ENCODE assay signal across 8 cellular contexts in genomic region chr17:18226284-18226945, GRCh38. TPM values are rescaled to one million over a fixed set of nuclear protein-coding genes. Genes with fewer than 3 reads are reported as not detected.
DNase-seq lines count a peak whose midpoint lies in the region; ATAC-seq, FAIRE-seq and TF ChIP-seq lines count a peak whose summit lies in the region.

No MANE protein-coding gene starts in this region.

- no peak for ATAC-seq in activated naive CD8-positive, alpha-beta T cell treated with anti-CD3 and anti-CD28 coated beads, Interleukin-2, amount 10 ng/mL, durations not matched to agents 7 days and 5 days (ENCODE audit: low read depth)
- no peak for ATAC-seq in GM18498 (IDR thresholded peaks at IDR 0.05; ENCODE audit: unreplicated experiment)
- ATAC-seq in GM18858 (IDR thresholded peaks at IDR 0.05; ENCODE audit: unreplicated experiment) = no peak
- no peak for ATAC-seq in HG03439 (IDR thresholded peaks at IDR 0.05; ENCODE audit: unreplicated experiment)
- ATAC-seq in GM21526 (IDR thresholded peaks at IDR 0.05; ENCODE audit: low FRiP score, unreplicated experiment) = no peak

- DNase-seq in activated naive CD8-positive, alpha-beta T cell treated with anti-CD3 and anti-CD28 coated beads, Interleukin-2, amount 10 ng/mL, durations not matched to agents 7 days and 5 days = peak; percentile 43
- DNase-seq in keratinocyte (ENCODE audit: low read depth, low spot score) = no peak

- H3K27me3 ChIP-seq in HUES48 (ENCODE audit: control insufficient read depth, insufficient read depth, low read length) (no peaks in the 10 kb centered on the region), keratinocyte (ENCODE audit: control insufficient read depth, extremely low read depth, insufficient read depth, low read length) (no peaks in the 10 kb centered on the region), stomach smooth muscle (ENCODE audit: control insufficient read depth in 1 of 2, insufficient read depth in 2 of 2, low read length in 2 of 2) (no peaks in the 10 kb centered on the region)

- H3K4me3 Mint-ChIP-seq in activated naive CD8-positive, alpha-beta T cell treated with anti-CD3 and anti-CD28 coated beads, Interleukin-2, amount 10 ng/mL, durations not matched to agents 7 days and 5 days = peak overlapping the region; percentile 96

- H3K9ac ChIP-seq in HUES48 (ENCODE audit: low read depth, low read length) = peak overlapping the region; percentile 72
- peak overlapping the region; percentile 79 for H3K9ac ChIP-seq in keratinocyte (ENCODE audit: control insufficient read depth, extremely low read depth, insufficient read depth, low read length)
- H3K9ac ChIP-seq in stomach smooth muscle (ENCODE audit: low read length in 2 of 2) = peak overlapping the region; percentile 80 to 89

- H3K9me1 ChIP-seq in keratinocyte (ENCODE audit: control insufficient read depth, extremely low read depth, insufficient read depth, low read length) = peaks cover 2% of the 10 kb centered on the region

- H3K4me2 ChIP-seq in keratinocyte (ENCODE audit: control insufficient read depth, extremely low read depth, insufficient read depth, low read depth, low read length) = peak overlapping the region; percentile 85

- dilution Hi-C loops in keratinocyte (cut with MboI; ENCODE audit: extremely low pct_ligation_motif_present, low sequenced_read_pairs) = no loop called here

- H3K4me3 ChIP-seq in HUES48 (ENCODE audit: low read depth, low read length) = peak overlapping the region; percentile 95
- H3K4me3 ChIP-seq in keratinocyte (ENCODE audit: control insufficient read depth in 2 of 3, extremely low read depth in 1 of 3, insufficient read depth in 2 of 3, low read depth in 1 of 3, low read length in 3 of 3) = peak overlapping the region; percentile 55 to 92 (median 82)
- peak overlapping the region; percentile 84 for H3K4me3 ChIP-seq in stomach smooth muscle (ENCODE audit: low read length in 2 of 2)

- peaks cover 37% of the 10 kb centered on the region for H3K79me2 ChIP-seq in keratinocyte (ENCODE audit: control insufficient read depth, insufficient read depth, low read length)

- no peaks in the 10 kb centered on the region for H3K9me3 ChIP-seq in HUES48 (ENCODE audit: control insufficient read depth, insufficient read depth, low read length)
- H3K9me3 ChIP-seq in keratinocyte (ENCODE audit: control insufficient read depth, low read depth, low read length) = no peaks in the 10 kb centered on the region
- H3K9me3 ChIP-seq in stomach smooth muscle (ENCODE audit: control insufficient read depth in 2 of 2, low read length in 2 of 2) = no peaks in the 10 kb centered on the region

- H3K36me3 Mint-ChIP-seq in activated naive CD8-positive, alpha-beta T cell treated with anti-CD3 and anti-CD28 coated beads, Interleukin-2, amount 10 ng/mL, durations not matched to agents 7 days and 5 days = no peaks in the 10 kb centered on the region

- peak overlapping the region; percentile 77 for H2AFZ ChIP-seq in keratinocyte (ENCODE audit: control insufficient read depth, low read length)

- no peaks in the 10 kb centered on the region for H3K27me3 Mint-ChIP-seq in activated naive CD8-positive, alpha-beta T cell treated with anti-CD3 and anti-CD28 coated beads, Interleukin-2, amount 10 ng/mL, durations not matched to agents 7 days and 5 days

- peaks cover 15% of the 10 kb centered on the region for H3K4me1 ChIP-seq in HUES48 (ENCODE audit: control insufficient read depth, insufficient read depth, low read length)
- H3K4me1 ChIP-seq in keratinocyte (ENCODE audit: control insufficient read depth, extremely low read depth, insufficient read depth, low read length) = peaks cover 8% of the 10 kb centered on the region
- peaks cover 23% of the 10 kb centered on the region for H3K4me1 ChIP-seq in stomach smooth muscle (ENCODE audit: control insufficient read depth, insufficient read depth, low read length)

- no peak for TF ChIP-seq CTCF in keratinocyte (optimal IDR thresholded peaks at IDR 0.05 in 1 of 3, IDR thresholded peaks at IDR 0.05 in 1 of 3, conservative IDR thresholded peaks at IDR 0.05 in 1 of 3; ENCODE audit: extremely low read depth in 1 of 3, insufficient read depth in 2 of 3, low read length in 3 of 3)

- no peak overlapping the region for H3K27ac ChIP-seq in HUES48 (ENCODE audit: low read depth, low read length)
- H3K27ac ChIP-seq in keratinocyte (ENCODE audit: control insufficient read depth, insufficient read depth, low read length) = peak overlapping the region; percentile 42
- H3K27ac ChIP-seq in stomach smooth muscle (ENCODE audit: low read length) = no peak overlapping the region

- no peaks in the 10 kb centered on the region for H4K20me1 ChIP-seq in keratinocyte (ENCODE audit: control insufficient read depth, extremely low read depth, insufficient read depth, low read length)

- peak overlapping the region; percentile 96 for H3K27ac Mint-ChIP-seq in activated naive CD8-positive, alpha-beta T cell treated with anti-CD3 and anti-CD28 coated beads, Interleukin-2, amount 10 ng/mL, durations not matched to agents 7 days and 5 days

- peaks cover 17% of the 10 kb centered on the region for H3K4me1 Mint-ChIP-seq in activated naive CD8-positive, alpha-beta T cell treated with anti-CD3 and anti-CD28 coated beads, Interleukin-2, amount 10 ng/mL, durations not matched to agents 7 days and 5 days

- H3K9me3 Mint-ChIP-seq in activated naive CD8-positive, alpha-beta T cell treated with anti-CD3 and anti-CD28 coated beads, Interleukin-2, amount 10 ng/mL, durations not matched to agents 7 days and 5 days = no peaks in the 10 kb centered on the region

- FAIRE-seq in keratinocyte (lab: Jason Lieb, UNC) = no peak

- 0 out of 2 replicates have a peak, but pooled peaks cover 3% of the 10 kb centered on the region for H3K36me3 ChIP-seq in HUES48 (ENCODE audit: control insufficient read depth, insufficient read depth, low read length)
- no peaks in the 10 kb centered on the region for H3K36me3 ChIP-seq in keratinocyte (ENCODE audit: control insufficient read depth in 2 of 2, extremely low read depth in 1 of 2, insufficient read depth in 2 of 2, low read length in 2 of 2)
- H3K36me3 ChIP-seq in stomach smooth muscle (ENCODE audit: control insufficient read depth in 2 of 2, insufficient read depth in 2 of 2, low read length in 2 of 2) = no peaks in the 10 kb centered on the region

- POLR2A ChIA-PET in activated naive CD8-positive, alpha-beta T cell treated with anti-CD3 and anti-CD28 coated beads, Interleukin-2, amount 10 ng/mL, durations not matched to agents 7 days and 5 days (lab: Charles Lee) = interaction anchor here (1.2 kb wide), 2 partner anchors 24 to 33 kb away, joined by 3 to 4 read pairs; no protein-coding TSS in a partner anchor

RNA-seq across cellular contexts. Expression of gene LLGL1, which starts 1.0 kb away (rescaled TPM):
- 10 to 100 TPM; 21.3 to 21.6 TPM for total RNA-seq in activated naive CD8-positive, alpha-beta T cell treated with anti-CD3 and anti-CD28 coated beads, Interleukin-2, amount 10 ng/mL, durations not matched to agents 7 days and 5 days
- polyA plus RNA-seq in keratinocyte = 13.8 to 24.7 TPM (median 22.6 TPM) in 3 replicates
- polyA plus RNA-seq in keratinocyte (2011; ENCODE audit: low read depth) = 4.3 TPM
- polyA plus RNA-seq in keratinocyte (2011; cell fraction: cytosol; rRNA removed) = 13.0 and 26.4 TPM in 2 replicates
- polyA plus RNA-seq in keratinocyte (2011; cell fraction: nucleus; rRNA removed) = 29.1 and 37.8 TPM in 2 replicates
- polyA plus RNA-seq in keratinocyte (2012; ENCODE audit: low replicate concordance) = 9.8 and 22.3 TPM in 2 replicates
- 25.2 to 45.1 TPM (median 34.6 TPM) in 3 replicates for polyA minus RNA-seq in keratinocyte
- 54.5 TPM for polyA minus RNA-seq in keratinocyte (2011; cell fraction: cytosol; rRNA and poly(A)+ RNA removed)
- 32.7 and 34.8 TPM in 2 replicates for polyA minus RNA-seq in keratinocyte (2011; cell fraction: nucleus; rRNA and poly(A)+ RNA removed)

RNA-seq across cellular contexts. Expression of gene FLII, which starts 32.1 kb away (rescaled TPM):
- total RNA-seq in activated naive CD8-positive, alpha-beta T cell treated with anti-CD3 and anti-CD28 coated beads, Interleukin-2, amount 10 ng/mL, durations not matched to agents 7 days and 5 days = 100 to 1,000 TPM; 334 to 354 TPM
- 376 to 509 TPM (median 404 TPM) in 3 replicates for polyA plus RNA-seq in keratinocyte
- polyA plus RNA-seq in keratinocyte (2011; ENCODE audit: low read depth) = 190 TPM
- polyA plus RNA-seq in keratinocyte (2011; cell fraction: cytosol; rRNA removed) = 385 and 410 TPM in 2 replicates
- polyA plus RNA-seq in keratinocyte (2011; cell fraction: nucleus; rRNA removed) = 632 and 753 TPM in 2 replicates
- 196 and 509 TPM in 2 replicates for polyA plus RNA-seq in keratinocyte (2012; ENCODE audit: low replicate concordance)
- polyA minus RNA-seq in keratinocyte = 589 to 1,561 TPM (median 721 TPM) in 3 replicates
- 529 TPM for polyA minus RNA-seq in keratinocyte (2011; cell fraction: cytosol; rRNA and poly(A)+ RNA removed)
- polyA minus RNA-seq in keratinocyte (2011; cell fraction: nucleus; rRNA and poly(A)+ RNA removed) = 248 and 269 TPM in 2 replicates

RNA-seq across cellular contexts. Expression of gene MIEF2, which starts 34.0 kb away (rescaled TPM):
- 10 to 100 TPM; 14.0 to 14.7 TPM for total RNA-seq in activated naive CD8-positive, alpha-beta T cell treated with anti-CD3 and anti-CD28 coated beads, Interleukin-2, amount 10 ng/mL, durations not matched to agents 7 days and 5 days
- polyA plus RNA-seq in keratinocyte = 7.9 to 12.8 TPM (median 9.1 TPM) in 3 replicates
- 5.2 TPM for polyA plus RNA-seq in keratinocyte (2011; ENCODE audit: low read depth)
- 3.8 and 9.5 TPM in 2 replicates for polyA plus RNA-seq in keratinocyte (2011; cell fraction: cytosol; rRNA removed)
- polyA plus RNA-seq in keratinocyte (2011; cell fraction: nucleus; rRNA removed) = 40.0 and 41.1 TPM in 2 replicates
- polyA plus RNA-seq in keratinocyte (2012; ENCODE audit: low replicate concordance) = 11.2 and 12.3 TPM in 2 replicates
- 6.4 to 12.0 TPM (median 8.4 TPM) in 3 replicates for polyA minus RNA-seq in keratinocyte
- 15.5 TPM for polyA minus RNA-seq in keratinocyte (2011; cell fraction: cytosol; rRNA and poly(A)+ RNA removed)
- 29.0 and 30.2 TPM in 2 replicates for polyA minus RNA-seq in keratinocyte (2011; cell fraction: nucleus; rRNA and poly(A)+ RNA removed)

RNA-seq across cellular contexts. Expression of gene ALKBH5, which starts 42.8 kb away (rescaled TPM):
- total RNA-seq in activated naive CD8-positive, alpha-beta T cell treated with anti-CD3 and anti-CD28 coated beads, Interleukin-2, amount 10 ng/mL, durations not matched to agents 7 days and 5 days = 100 to 1,000 TPM; 133 to 134 TPM
- 41.5 to 71.3 TPM (median 50.2 TPM) in 3 replicates for polyA plus RNA-seq in keratinocyte
- 17.1 TPM for polyA plus RNA-seq in keratinocyte (2011; ENCODE audit: low read depth)
- polyA plus RNA-seq in keratinocyte (2011; cell fraction: cytosol; rRNA removed) = 51.0 and 54.6 TPM in 2 replicates
- polyA plus RNA-seq in keratinocyte (2011; cell fraction: nucleus; rRNA removed) = 30.2 and 31.4 TPM in 2 replicates
- polyA plus RNA-seq in keratinocyte (2012; ENCODE audit: low replicate concordance) = 27.8 and 45.8 TPM in 2 replicates
- polyA minus RNA-seq in keratinocyte = 85.6 to 109 TPM (median 91.2 TPM) in 3 replicates
- 113 TPM for polyA minus RNA-seq in keratinocyte (2011; cell fraction: cytosol; rRNA and poly(A)+ RNA removed)
- polyA minus RNA-seq in keratinocyte (2011; cell fraction: nucleus; rRNA and poly(A)+ RNA removed) = 29.6 and 33.9 TPM in 2 replicates
